Comparison of ENCODE assay signal across 12 cellular contexts in the genomic region with DNA sequence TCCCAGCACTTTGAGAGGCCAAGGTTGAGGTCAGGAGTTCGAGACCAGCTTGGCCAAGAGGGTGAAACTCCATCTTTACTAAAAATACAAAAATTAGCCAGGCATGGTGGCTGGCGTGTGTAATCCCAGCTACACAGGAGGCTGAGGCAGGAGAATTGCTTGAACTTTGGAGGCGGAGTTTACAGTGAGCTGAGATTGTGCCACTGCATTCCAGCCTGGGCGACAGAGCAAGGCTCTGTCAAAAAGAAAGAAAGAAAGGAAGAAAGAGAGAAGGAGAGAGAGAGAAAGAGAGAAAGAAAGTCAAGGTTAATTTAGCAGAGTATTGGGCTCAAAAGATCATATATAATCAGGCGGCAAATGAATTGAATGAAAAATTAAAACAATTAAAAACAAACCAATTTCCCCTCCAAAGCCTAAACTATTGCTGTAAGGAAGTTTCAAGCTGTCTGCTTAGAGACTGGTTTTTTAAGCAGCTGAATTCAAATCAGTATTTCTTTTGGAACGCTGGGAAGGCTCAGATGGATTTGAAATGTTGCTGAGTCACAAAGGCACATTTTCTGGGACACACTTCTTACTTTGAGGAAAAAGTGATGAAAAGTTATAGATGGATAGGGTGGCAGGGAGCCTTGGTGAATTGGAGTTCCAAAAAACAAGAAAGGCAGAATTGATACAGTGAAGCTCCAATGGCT.
DNase-seq lines count a peak whose midpoint lies in the region; ATAC-seq and TF ChIP-seq lines count a peak whose summit lies in the region.
"Had no signal": no experiment of that assay in that cellular context is flagged by ENCODE, and none has a peak within 500 bp of the region (broad histone marks: within the 10 kb centered on the region; RNA-seq: fewer than 3 reads in every experiment).

No MANE protein-coding gene starts in this region.

- no peak overlapping the region for H2BK120ac ChIP-seq in mesenchymal stem cell (ENCODE audit: low read depth, low read length)

- peaks cover 48% of the 10 kb centered on the region for H3K4me1 Mint-ChIP-seq in activated CD4-positive, alpha-beta T cell treated with anti-CD3 and anti-CD28 coated beads, Interleukin-2, amount 10 ng/mL, durations not matched to agents 24 days and 14 days

- H3K36me3 ChIP-seq in mesenchymal stem cell (ENCODE audit: control insufficient read depth in 1 of 2, insufficient read depth in 2 of 2, low read depth in 1 of 2, low read length in 2 of 2) = no peaks in the 10 kb centered on the region

- H3K4me3 Mint-ChIP-seq in activated CD4-positive, alpha-beta T cell treated with anti-CD3 and anti-CD28 coated beads, Interleukin-2, amount 10 ng/mL, durations not matched to agents 24 days and 14 days = peak overlapping the region; percentile 20

- no peak overlapping the region for H2BK12ac ChIP-seq in mesenchymal stem cell (ENCODE audit: low read length in 2 of 2)

- H3K4me3 ChIP-seq in astrocyte of the spinal cord (ENCODE audit: low read depth, low read length) (no peak overlapping the region), mesenchymal stem cell (ENCODE audit: insufficient read depth in 1 of 2, low read depth in 1 of 2, low read length in 2 of 2) (peak overlapping the region in 1 of 2 experiments; percentile 5)

- no peaks in the 10 kb centered on the region for H3K9me3 ChIP-seq in mesenchymal stem cell (ENCODE audit: control insufficient read depth, low read length)

- H2BK15ac ChIP-seq in mesenchymal stem cell (ENCODE audit: low read depth, poor library complexity, severe bottlenecking) = no peak overlapping the region

- in situ Hi-C loops in astrocyte of the spinal cord (cut with HindIII; ENCODE audit: low sequenced_read_pairs) = no loop called here

- no peak overlapping the region for H2AK5ac ChIP-seq in mesenchymal stem cell (ENCODE audit: low read length, severe bottlenecking)

- no peak overlapping the region for H3K4ac ChIP-seq in mesenchymal stem cell (ENCODE audit: low read depth in 1 of 2, low read length in 2 of 2)

- H2BK5ac ChIP-seq in mesenchymal stem cell (ENCODE audit: low read depth, low read length, poor library complexity, severe bottlenecking) = no peak overlapping the region

- TF ChIP-seq CTCF in astrocyte of the spinal cord (IDR thresholded peaks at IDR 0.05; ENCODE audit: low read depth, low read length) = no peak

- H3K27ac ChIP-seq in mesenchymal stem cell (ENCODE audit: low read length, poor library complexity, severe bottlenecking) = peak overlapping the region; percentile 39

- H3K36me3 Mint-ChIP-seq in activated CD4-positive, alpha-beta T cell treated with anti-CD3 and anti-CD28 coated beads, Interleukin-2, amount 10 ng/mL, durations not matched to agents 24 days and 14 days (ENCODE audit: low read depth) = peaks cover 9% of the 10 kb centered on the region

- H3K27me3 ChIP-seq in mesenchymal stem cell (ENCODE audit: control insufficient read depth in 1 of 2, insufficient read depth in 1 of 2, low read length in 2 of 2) = no peaks in the 10 kb centered on the region

- DNase-seq in activated CD4-positive, alpha-beta T cell treated with anti-CD3 and anti-CD28 coated beads, Interleukin-2, amount 10 ng/mL, durations not matched to agents 24 days and 14 days = peak; percentile 49
- no peak for DNase-seq in activated CD4-positive, alpha-beta T cell treated with anti-CD3 and anti-CD28 coated beads, Interleukin-2, amount 50 U/mL, for 48 hours
- DNase-seq in astrocyte of the spinal cord (ENCODE audit: low read depth, low spot score) (peak; percentile 42), mesenchymal stem cell (peak; percentile 23), superior temporal gyrus (ENCODE audit: extremely low spot score) (peak; percentile 58), T-helper 9 cell (no peak)
- DNase-seq: activated gamma-delta T cell treated with Interleukin-2 at 50 U/mL for 16 hours, foreskin melanocyte, NCI-H2227 treated with DMSO at 0.1 percent for 48 hours had no signal

- H3K14ac ChIP-seq in mesenchymal stem cell (ENCODE audit: low read length in 2 of 2) = no peak overlapping the region

- no peak overlapping the region for H3K23ac ChIP-seq in mesenchymal stem cell (ENCODE audit: low read length in 2 of 2)

- peaks cover 4% of the 10 kb centered on the region for H3K9me3 Mint-ChIP-seq in activated CD4-positive, alpha-beta T cell treated with anti-CD3 and anti-CD28 coated beads, Interleukin-2, amount 10 ng/mL, durations not matched to agents 24 days and 14 days

- H3K9ac ChIP-seq in mesenchymal stem cell (ENCODE audit: low read length) = peak overlapping the region; percentile 71

- H4K8ac ChIP-seq in mesenchymal stem cell (ENCODE audit: low read length) = no peak overlapping the region

- H4K91ac ChIP-seq in mesenchymal stem cell (ENCODE audit: low read length) = no peak overlapping the region

- H3K4me1 ChIP-seq in mesenchymal stem cell (ENCODE audit: control insufficient read depth, insufficient read depth, low read depth, low read length) = peaks cover 7% of the 10 kb centered on the region

- no peak overlapping the region for H3K18ac ChIP-seq in mesenchymal stem cell (ENCODE audit: low read depth in 1 of 2, low read length in 2 of 2)

- ATAC-seq in GM19324 (IDR thresholded peaks at IDR 0.05; ENCODE audit: low FRiP score, unreplicated experiment) (no peak), HG03521 (IDR thresholded peaks at IDR 0.05; ENCODE audit: unreplicated experiment) (no peak)
- ATAC-seq: HepG2 had no signal

- WGBS in mesenchymal stem cell = 71% methylated on average over 4 of the region's 6 CpGs

- H3K79me1 ChIP-seq in mesenchymal stem cell (replicated peaks; ENCODE audit: low read length, poor library complexity, severe bottlenecking) = no peaks in the 10 kb centered on the region

- no peak overlapping the region for H3K4me2 ChIP-seq in mesenchymal stem cell (ENCODE audit: low read length, poor library complexity, severe bottlenecking)

- peak overlapping the region; percentile 91 for H3K27ac Mint-ChIP-seq in activated CD4-positive, alpha-beta T cell treated with anti-CD3 and anti-CD28 coated beads, Interleukin-2, amount 10 ng/mL, durations not matched to agents 24 days and 14 days

- H2AFZ ChIP-seq in mesenchymal stem cell (ENCODE audit: low read depth, low read length) = no peak overlapping the region

- intact Hi-C loops in activated CD4-positive, alpha-beta T cell treated with anti-CD3 and anti-CD28 coated beads, Interleukin-2, amount 10 ng/mL, durations not matched to agents 24 days and 14 days (cut with micrococcal nuclease) = loop anchor here (1.0 to 2.0 kb wide), 4 partner anchors 8 to 79 kb away; no protein-coding TSS in a partner anchor

- H3K27me3 Mint-ChIP-seq in activated CD4-positive, alpha-beta T cell treated with anti-CD3 and anti-CD28 coated beads, Interleukin-2, amount 10 ng/mL, durations not matched to agents 24 days and 14 days = no peaks in the 10 kb centered on the region

Comparison
In these comparisons a context has a peak if more than half of its experiments do, and no peak if none do; other contexts are left out.
1. DNase-seq: peak in activated CD4-positive, alpha-beta T cell treated with anti-CD3 and anti-CD28 coated beads, Interleukin-2, amount 10 ng/mL, durations not matched to agents 24 days and 14 days (single experiment), astrocyte of the spinal cord (single experiment), mesenchymal stem cell (single experiment) and superior temporal gyrus (single experiment); none in activated CD4-positive, alpha-beta T cell treated with anti-CD3 and anti-CD28 coated beads, Interleukin-2, amount 50 U/mL, for 48 hours (0 of 2) and T-helper 9 cell (single experiment).